Comparison of ENCODE assay signal across 14 cellular contexts in genomic region chr4:37531156-37531555, GRCh38.
DNase-seq lines count a peak whose midpoint lies in the region; ATAC-seq and TF ChIP-seq lines count a peak whose summit lies in the region.
"Had no signal": no experiment of that assay in that cellular context is flagged by ENCODE, and none has a peak within 500 bp of the region (broad histone marks: within the 10 kb centered on the region; RNA-seq: fewer than 3 reads in every experiment).

No MANE protein-coding gene starts in this region.

- no peaks in the 10 kb centered on the region for H3K27me3 ChIP-seq in PC-3 (ENCODE audit: low read length)

- ATAC-seq in PC-3: no peak
- no peak for ATAC-seq in GM19324 (IDR thresholded peaks at IDR 0.05; ENCODE audit: low FRiP score, unreplicated experiment)
- no peak for ATAC-seq in HG03460 (IDR thresholded peaks at IDR 0.05; ENCODE audit: unreplicated experiment)
- no peak for ATAC-seq in effector memory CD8-positive, alpha-beta T cell (replicated peaks)
- ATAC-seq in WTC11: no peak

- peaks cover 31% of the 10 kb centered on the region for H3K4me1 ChIP-seq in PC-3 (ENCODE audit: insufficient read depth, low read length)

- H3K27ac Mint-ChIP-seq in effector memory CD8-positive, alpha-beta T cell: no peak overlapping the region
- no peak overlapping the region for H3K27ac Mint-ChIP-seq in WTC11
- H3K27ac Mint-ChIP-seq: B cell; CD4-positive, alpha-beta memory T cell; H9; IgD-negative memory B cell had no signal

- H3K4me2 ChIP-seq in PC-3 (ENCODE audit: low read length): no peak overlapping the region

- H3K9ac ChIP-seq in PC-3 (ENCODE audit: low read length): no peak overlapping the region

- no peaks in the 10 kb centered on the region for H4K20me1 ChIP-seq in PC-3 (ENCODE audit: low read length)

- no TSS peak for BruUV-seq in PC-3 (replicated peaks; lab: Mats Ljungman, UMichigan)

- no peak overlapping the region for H3K4me3 Mint-ChIP-seq in effector memory CD8-positive, alpha-beta T cell
- no peak overlapping the region for H3K4me3 Mint-ChIP-seq in WTC11
- H3K4me3 Mint-ChIP-seq: B cell; CD4-positive, alpha-beta memory T cell; H9; IgD-negative memory B cell had no signal

- no peaks in the 10 kb centered on the region for H3K79me2 ChIP-seq in PC-3 (ENCODE audit: low read length)

- H3F3A ChIP-seq in PC-3 (ENCODE audit: low read length, unreplicated experiment): no peaks in the 10 kb centered on the region

- no peaks in the 10 kb centered on the region for H3K9me3 Mint-ChIP-seq in effector memory CD8-positive, alpha-beta T cell
- no peaks in the 10 kb centered on the region; the same call in 1 of the 2 replicates for H3K9me3 Mint-ChIP-seq in WTC11
- H3K9me3 Mint-ChIP-seq: CD4-positive, alpha-beta memory T cell; H9; IgD-negative memory B cell had no signal

- H3K9me3 ChIP-seq in PC-3 (ENCODE audit: low read length): no peaks in the 10 kb centered on the region

- no peak overlapping the region for H3K27ac ChIP-seq in PC-3 (ENCODE audit: low read length)

- H3K36me3 Mint-ChIP-seq in effector memory CD8-positive, alpha-beta T cell (ENCODE audit: insufficient read depth): no peaks in the 10 kb centered on the region
- no peaks in the 10 kb centered on the region for H3K36me3 Mint-ChIP-seq in WTC11
- H3K36me3 Mint-ChIP-seq: CD4-positive, alpha-beta memory T cell; IgD-negative memory B cell had no signal

- H2AFZ ChIP-seq in PC-3 (ENCODE audit: low read length): no peak overlapping the region

- no peak for TF ChIP-seq CTCF in PC-3 (conservative IDR thresholded peaks at IDR 0.05; ENCODE audit: low read depth, low read length)
- TF ChIP-seq CTCF in WTC11 (IDR thresholded peaks at IDR 0.05): no peak

- POLR2A ChIA-PET in PC-3 (lab: Charles Lee; ENCODE audit: unreplicated experiment) (interaction anchor here (0.7 kb wide), 1 partner anchor 483 kb away, joined by 20 read pairs; no protein-coding TSS in a partner anchor), WTC11 (lab: Charles Lee) (no interaction called here)

- H3K36me3 ChIP-seq in PC-3 (ENCODE audit: low read depth, low read length): no peaks in the 10 kb centered on the region

- no peak overlapping the region for H3K4me3 ChIP-seq in PC-3 (ENCODE audit: low read length)

- CTCF ChIA-PET in PC-3 (lab: Charles Lee) (no interaction called here), WTC11 (lab: Charles Lee) (interaction anchor here (0.6 kb wide), 2 partner anchors 12 to 56 kb away, joined by 3 to 5 read pairs; no protein-coding TSS in a partner anchor)

- no peaks in the 10 kb centered on the region for H3K27me3 Mint-ChIP-seq in effector memory CD8-positive, alpha-beta T cell
- no peaks in the 10 kb centered on the region for H3K27me3 Mint-ChIP-seq in WTC11 (ENCODE audit: low read depth)
- H3K27me3 Mint-ChIP-seq: CD4-positive, alpha-beta memory T cell had no signal

- DNase-seq in ELR (ENCODE audit: low read depth) (peak; percentile 25), PC-3 (peak; percentile 6), kidney tubule cell (ENCODE audit: low spot score) (peak; percentile 64), WTC11 (ENCODE audit: low spot score) (no peak)
- no peak for DNase-seq in effector memory CD8-positive, alpha-beta T cell
- DNase-seq: C1 segment of cervical spinal cord; CD4-positive, alpha-beta memory T cell; DMS79; GOT3; H9 had no signal

- H3K4me1 Mint-ChIP-seq in effector memory CD8-positive, alpha-beta T cell (ENCODE audit: low read depth in 2 of 2): peaks cover 0 to 2% of the 10 kb centered on the region in 2 donors
- H3K4me1 Mint-ChIP-seq in WTC11: no peaks in the 10 kb centered on the region
- H3K4me1 Mint-ChIP-seq: B cell; CD4-positive, alpha-beta memory T cell; IgD-negative memory B cell had no signal

- no peaks in the 10 kb centered on the region for H3K9me2 ChIP-seq in PC-3 (replicated peaks; ENCODE audit: low read length)

- intact Hi-C loops in PC-3 (cut with micrococcal nuclease): no loop called here

TF ChIP-seq in WTC11, 78 proteins besides CTCF, POLR2A, EP300 and RAD21:
- TF ChIP-seq ZNF263 (CRISPR knock-in tag; IDR thresholded peaks at IDR 0.05; ENCODE audit: low read depth) (no peak), FOXK1 (CRISPR knock-in tag; IDR thresholded peaks at IDR 0.05) (no peak), PRRX2 (CRISPR knock-in tag; IDR thresholded peaks at IDR 0.05) (no peak), ZNF317 (CRISPR knock-in tag; IDR thresholded peaks at IDR 0.05; ENCODE audit: borderline replicate concordance, low read depth) (no peak), JAZF1 (CRISPR knock-in tag; IDR thresholded peaks at IDR 0.05) (no peak), SOX15 (CRISPR knock-in tag; IDR thresholded peaks at IDR 0.05) (no peak), ZBTB21 (CRISPR knock-in tag; IDR thresholded peaks at IDR 0.05; ENCODE audit: borderline replicate concordance) (no peak), E2F5 (CRISPR knock-in tag; IDR thresholded peaks at IDR 0.05) (no peak), ATF2 (CRISPR knock-in tag; IDR thresholded peaks at IDR 0.05; ENCODE audit: borderline replicate concordance, low read depth) (no peak), HMGA2 (CRISPR knock-in tag; IDR thresholded peaks at IDR 0.05) (no peak), CDX4 (CRISPR knock-in tag; IDR thresholded peaks at IDR 0.05; ENCODE audit: borderline replicate concordance) (no peak), GRHL2 (CRISPR knock-in tag; IDR thresholded peaks at IDR 0.05; ENCODE audit: insufficient replicate concordance, severe bottlenecking) (no peak), ERG (CRISPR knock-in tag; IDR thresholded peaks at IDR 0.05) (no peak), ZNF138 (CRISPR knock-in tag; conservative IDR thresholded peaks at IDR 0.05) (no peak), NFYB (CRISPR knock-in tag; conservative IDR thresholded peaks at IDR 0.05; ENCODE audit: low read depth) (no peak), ZNF121 (CRISPR knock-in tag; IDR thresholded peaks at IDR 0.05) (no peak), ZNF219 (CRISPR knock-in tag; IDR thresholded peaks at IDR 0.05; ENCODE audit: borderline replicate concordance) (no peak), FOXJ3 (CRISPR knock-in tag; IDR thresholded peaks at IDR 0.05; ENCODE audit: borderline replicate concordance) (no peak)
TF ChIP-seq in WTC11: peak in this region for 0.

Comparison
In these comparisons a context has a peak if more than half of its experiments do, and no peak if none do; other contexts are left out.
1. DNase-seq: peak in ELR (single experiment), PC-3 (single experiment) and kidney tubule cell (single experiment); none in effector memory CD8-positive, alpha-beta T cell (0 of 3) and WTC11 (single experiment).